ENCODE assay signal across 17 cellular contexts in genomic region chr7:128341733-128342132, GRCh38. TPM values are rescaled to one million over a fixed set of nuclear protein-coding genes. Genes with fewer than 3 reads are reported as not detected.
DNase-seq lines count a peak whose midpoint lies in the region; ATAC-seq and TF ChIP-seq lines count a peak whose summit lies in the region.
"Had no signal": no experiment of that assay in that cellular context is flagged by ENCODE, and none has a peak within 500 bp of the region (broad histone marks: within the 10 kb centered on the region; RNA-seq: fewer than 3 reads in every experiment).

No MANE protein-coding gene starts in this region.

- no peak overlapping the region for H3K27ac ChIP-seq in ACC112 (ENCODE audit: low read depth, low read length)
- no peak overlapping the region for H3K27ac ChIP-seq in DOHH2 (ENCODE audit: low read depth, low read length)
- no peak overlapping the region for H3K27ac ChIP-seq in Peyer's patch
- H3K27ac ChIP-seq: adrenal gland, foreskin keratinocyte had no signal

- TF ChIP-seq POLR2A in Peyer's patch (IDR thresholded peaks at IDR 0.05) = no peak

- H3K27ac Mint-ChIP-seq in activated B cell treated with CpG ODN at 0.5 μM for 24 hours (no peak overlapping the region), mesothelial cell of epicardium (no peak overlapping the region)
- H3K27ac Mint-ChIP-seq: stimulated activated naive B cell treated with anti-CD40 and anti-IgM and Interleukin-4, amounts not matched to agents 10 μg/mL and 1 μg/mL and 100 μg/mL, for 72 hours had no signal

- H3K79me2 ChIP-seq in ACC112 (ENCODE audit: control insufficient read depth, insufficient read depth, low read length, unreplicated experiment) (peaks cover 36% of the 10 kb centered on the region), DOHH2 (ENCODE audit: control insufficient read depth, low read length) (peaks cover 43% of the 10 kb centered on the region)

- ATAC-seq in activated B cell treated with CpG ODN at 0.5 μM for 24 hours (ENCODE audit: low read depth) = no peak
- ATAC-seq: foreskin keratinocyte; stimulated activated naive B cell treated with anti-CD40 and anti-IgM and Interleukin-4, amounts not matched to agents 10 μg/mL and 1 μg/mL and 100 μg/mL, for 72 hours had no signal

- H3K27me3 ChIP-seq in ACC112 (ENCODE audit: insufficient read depth, low read length) = no peaks in the 10 kb centered on the region
- H3K27me3 ChIP-seq in DOHH2 (ENCODE audit: control insufficient read depth, low read length) = no peaks in the 10 kb centered on the region
- no peaks in the 10 kb centered on the region for H3K27me3 ChIP-seq in Peyer's patch
- H3K27me3 ChIP-seq in MG63 = no peaks in the 10 kb centered on the region
- H3K27me3 ChIP-seq: adrenal gland, foreskin keratinocyte had no signal

- peak overlapping the region; percentile 72 for H3K4me2 ChIP-seq in DOHH2 (ENCODE audit: low read length)

- intact Hi-C loops in activated B cell treated with CpG ODN at 0.5 μM for 24 hours (cut with micrococcal nuclease) = loop anchor here (2.0 to 5.0 kb wide), 5 partner anchors 67 to 1709 kb away; partner anchors contain the start of genes CALU, IMPDH1, METTL2B and TNPO3

- H3K9me2 ChIP-seq in DOHH2 (replicated peaks; ENCODE audit: control insufficient read depth, low read length) = no peaks in the 10 kb centered on the region

- H3K9me3 Mint-ChIP-seq in activated B cell treated with CpG ODN at 0.5 μM for 24 hours (no peaks in the 10 kb centered on the region), mesothelial cell of epicardium (no peaks in the 10 kb centered on the region)
- H3K9me3 Mint-ChIP-seq: stimulated activated naive B cell treated with anti-CD40 and anti-IgM and Interleukin-4, amounts not matched to agents 10 μg/mL and 1 μg/mL and 100 μg/mL, for 72 hours had no signal

- POLR2A ChIA-PET in activated B cell treated with CpG ODN at 0.5 μM for 24 hours (lab: Charles Lee) = interaction anchor here (0.7 kb wide), 1 partner anchor 49 kb away, joined by 5 read pairs; no protein-coding TSS in a partner anchor

- TF ChIP-seq CTCF in DOHH2 (IDR thresholded peaks at IDR 0.05; ENCODE audit: low read depth, low read length, poor library complexity, severe bottlenecking) (no peak), activated B cell treated with CpG ODN at 0.5 μM for 24 hours (IDR thresholded peaks at IDR 0.05) (no peak), mesothelial cell of epicardium (IDR thresholded peaks at IDR 0.05; ENCODE audit: unreplicated experiment) (no peak), Peyer's patch (IDR thresholded peaks at IDR 0.05) (no peak)

- no peak for DNase-seq in activated B cell treated with CpG ODN at 0.5 μM for 24 hours
- DNase-seq in mesothelial cell of epicardium (ENCODE audit: low spot score in 2 of 2, unreplicated experiment in 2 of 2) = no peak
- DNase-seq in Peyer's patch = no peak
- DNase-seq in MG63 = no peak
- DNase-seq in NCI-H82 (lab: John Stamatoyannopoulos, UW) = no peak
- DNase-seq in NCI-H1436 (lab: John Stamatoyannopoulos, UW) = no peak
- DNase-seq: activated CD4-positive, CD25-positive, alpha-beta regulatory T cell treated with anti-CD3 and anti-CD28 coated beads, Interleukin-2, amount 50 U/mL, for 72 hours; adrenal gland; foreskin keratinocyte; NCI-H1105 treated with DMSO at 0.1 percent for 48 hours; NCI-H510A treated with DMSO at 0.1 percent for 48 hours; SIG-M5; stimulated activated CD4-positive, alpha-beta T cell treated with anti-CD3 and anti-CD28 coated beads, Interleukin-1b, Interleukin-23, amount 100 ng/mL, for 48 hours; stimulated activated naive B cell treated with anti-CD40 and anti-IgM and Interleukin-4, amounts not matched to agents 10 μg/mL and 1 μg/mL and 100 μg/mL, for 72 hours had no signal

- H3K4me3 Mint-ChIP-seq in activated B cell treated with CpG ODN at 0.5 μM for 24 hours (peak overlapping the region; percentile 35), mesothelial cell of epicardium (peak overlapping the region; percentile 92)

- CTCF ChIA-PET in activated B cell treated with CpG ODN at 0.5 μM for 24 hours (lab: Charles Lee) = no interaction called here

- H3K4me1 ChIP-seq in ACC112 (ENCODE audit: control insufficient read depth, insufficient read depth, low read length, unreplicated experiment) (peaks cover 8% of the 10 kb centered on the region), DOHH2 (ENCODE audit: control insufficient read depth, low read length) (peaks cover 18% of the 10 kb centered on the region), Peyer's patch (peaks cover 3 to 18% (median 9%) of the 10 kb centered on the region in 4 donors)

- H3F3A ChIP-seq in DOHH2 (ENCODE audit: control insufficient read depth, insufficient read depth) = peaks cover 3% of the 10 kb centered on the region; the same call in 1 of the 2 replicates

- peaks cover 13% of the 10 kb centered on the region; the same call in 1 of the 2 replicates for H4K20me1 ChIP-seq in DOHH2 (ENCODE audit: control insufficient read depth, insufficient read depth, low read depth, low read length)

- H3K36me3 Mint-ChIP-seq in activated B cell treated with CpG ODN at 0.5 μM for 24 hours (ENCODE audit: low read depth) (peaks cover 44% of the 10 kb centered on the region), mesothelial cell of epicardium (peaks cover 12% of the 10 kb centered on the region)

- H3K4me1 Mint-ChIP-seq in activated B cell treated with CpG ODN at 0.5 μM for 24 hours (peaks cover 26% of the 10 kb centered on the region), mesothelial cell of epicardium (peaks cover 15% of the 10 kb centered on the region)

- H2AFZ ChIP-seq in ACC112 (ENCODE audit: low read length, unreplicated experiment) = no peak overlapping the region

- H3K27me3 Mint-ChIP-seq in activated B cell treated with CpG ODN at 0.5 μM for 24 hours (no peaks in the 10 kb centered on the region), mesothelial cell of epicardium (ENCODE audit: low read depth) (no peaks in the 10 kb centered on the region)
- H3K27me3 Mint-ChIP-seq: stimulated activated naive B cell treated with anti-CD40 and anti-IgM and Interleukin-4, amounts not matched to agents 10 μg/mL and 1 μg/mL and 100 μg/mL, for 72 hours had no signal

- H3K4me3 ChIP-seq in ACC112 (ENCODE audit: low read depth, low read length) (peak overlapping the region; percentile 99), DOHH2 (ENCODE audit: low read length) (peak overlapping the region; percentile 83), Peyer's patch (no peak overlapping the region), MG63 (no peak overlapping the region)

- peaks cover 13% of the 10 kb centered on the region for H3K36me3 ChIP-seq in ACC112 (ENCODE audit: insufficient read depth, low read length)
- peaks cover 55% of the 10 kb centered on the region for H3K36me3 ChIP-seq in DOHH2 (ENCODE audit: control insufficient read depth, low read length)
- peaks cover 0 to 30% (median 4%) of the 10 kb centered on the region in 3 donors for H3K36me3 ChIP-seq in Peyer's patch
- peaks cover 13% of the 10 kb centered on the region for H3K36me3 ChIP-seq in MG63

- H3K9me3 ChIP-seq in DOHH2 (ENCODE audit: control insufficient read depth, insufficient read depth, low read length) (no peaks in the 10 kb centered on the region), Peyer's patch (no peaks in the 10 kb centered on the region), MG63 (no peaks in the 10 kb centered on the region)
- H3K9me3 ChIP-seq: adrenal gland had no signal

RNA-seq across cellular contexts. Expression of gene RBM28, which starts 2.0 kb away (rescaled TPM):
- total RNA-seq in activated B cell treated with CpG ODN at 0.5 μM for 24 hours = 45.7 and 54.4 TPM in 2 replicates
- total RNA-seq in mesothelial cell of epicardium = 76.8 to 80.6 TPM (median 78.5 TPM) in 3 replicates
- total RNA-seq in Peyer's patch = 100 to 1,000 TPM in 1 of 4 donors, 10 to 100 TPM in 3; 19.1 to 142 (median 24.2) TPM
- total RNA-seq in MG63 (2014; rRNA removed; shearing (Covaris generic); ENCODE audit: low replicate concordance) = 10.0 and 13.2 TPM in 2 replicates

RNA-seq across cellular contexts. Expression of gene PRRT4, which starts 19.8 kb away (rescaled TPM):
- total RNA-seq in activated B cell treated with CpG ODN at 0.5 μM for 24 hours (0.10 TPM in 1 of 2 replicates, not detected in the other), mesothelial cell of epicardium (7.9 to 9.5 TPM (median 9.1 TPM) in 3 replicates), Peyer's patch (under 1 TPM in 1 of 4 donors, not detected in 3; 0.66 TPM)
- not detected in 2 replicates for total RNA-seq in MG63 (2014; rRNA removed; shearing (Covaris generic); ENCODE audit: low replicate concordance)
- total RNA-seq: kidney epithelial cell had no signal

Comparison
In these comparisons a context has a peak if more than half of its experiments do, and no peak if none do; other contexts are left out.
1. H3K4me3 ChIP-seq: peak in ACC112 (single experiment) and DOHH2 (single experiment); none in Peyer's patch (0 of 4) and MG63 (single experiment).